In genomic region chr2:69724540-69725159, GRCh38 we compare ENCODE assay signal across 8 cellular contexts. TPM values are rescaled to one million over a fixed set of nuclear protein-coding genes. Genes with fewer than 3 reads are reported as not detected.
DNase-seq lines count a peak whose midpoint lies in the region; ATAC-seq, FAIRE-seq and TF ChIP-seq lines count a peak whose summit lies in the region.

No MANE protein-coding gene starts in this region.

- no peaks in the 10 kb centered on the region for H3K9me3 Mint-ChIP-seq in activated T-helper 1 cell treated with anti-CD3 and anti-CD28 coated beads, Interleukin-12 subunit alpha, Interleukin-12 subunit beta, Interleukin-2, Interleukin-4 antibody, amounts not matched to agents 30 ng/mL and 10 ng/mL and 1 ng/mL, durations not matched to agents 14 hours and 24 hours and 36 hours
- no peaks in the 10 kb centered on the region for H3K9me3 Mint-ChIP-seq in nephron progenitor cell

- H3K36me3 Mint-ChIP-seq in activated T-helper 1 cell treated with anti-CD3 and anti-CD28 coated beads, Interleukin-12 subunit alpha, Interleukin-12 subunit beta, Interleukin-2, Interleukin-4 antibody, amounts not matched to agents 30 ng/mL and 10 ng/mL and 1 ng/mL, durations not matched to agents 14 hours and 24 hours and 36 hours (ENCODE audit: low read depth), result no peaks in the 10 kb centered on the region
- H3K36me3 Mint-ChIP-seq in nephron progenitor cell (ENCODE audit: low read depth), result no peaks in the 10 kb centered on the region

- peak; percentile 90 for TF ChIP-seq CTCF in AG09309 (IDR thresholded peaks at IDR 0.05; ENCODE audit: control insufficient read depth, insufficient read depth, low read depth, low read length, missing control alignments)
- peak; percentile 90 for TF ChIP-seq CTCF in fibroblast of pulmonary artery (IDR thresholded peaks at IDR 0.05; ENCODE audit: low read length, missing control alignments)
- peak; percentile 95 for TF ChIP-seq CTCF in nephron progenitor cell (IDR thresholded peaks at IDR 0.05)

- intact Hi-C loops in activated T-helper 1 cell treated with anti-CD3 and anti-CD28 coated beads, Interleukin-12 subunit alpha, Interleukin-12 subunit beta, Interleukin-2, Interleukin-4 antibody, amounts not matched to agents 30 ng/mL and 10 ng/mL and 1 ng/mL, durations not matched to agents 14 hours and 24 hours and 36 hours (cut with micrococcal nuclease), result loop anchor here (1.0 kb wide), 2 partner anchors 93 to 170 kb away; no protein-coding TSS in a partner anchor

- peak; percentile 88 for ATAC-seq in stimulated activated naive CD8-positive, alpha-beta T cell treated with anti-CD3 and anti-CD28 coated beads, Interleukin-15, Interleukin-2, amounts not matched to agents 100 U/mL and 50 U/mL, for 24 hours

- peak; percentile 99 for FAIRE-seq in GM19239 (lab: Jason Lieb, UNC)

- H3K27me3 Mint-ChIP-seq in activated T-helper 1 cell treated with anti-CD3 and anti-CD28 coated beads, Interleukin-12 subunit alpha, Interleukin-12 subunit beta, Interleukin-2, Interleukin-4 antibody, amounts not matched to agents 30 ng/mL and 10 ng/mL and 1 ng/mL, durations not matched to agents 14 hours and 24 hours and 36 hours (ENCODE audit: insufficient read depth), result peaks cover 8% of the 10 kb centered on the region
- no peaks in the 10 kb centered on the region for H3K27me3 Mint-ChIP-seq in nephron progenitor cell (ENCODE audit: low read depth, poor library complexity)

- peaks cover 12% of the 10 kb centered on the region for H3K4me1 Mint-ChIP-seq in activated T-helper 1 cell treated with anti-CD3 and anti-CD28 coated beads, Interleukin-12 subunit alpha, Interleukin-12 subunit beta, Interleukin-2, Interleukin-4 antibody, amounts not matched to agents 30 ng/mL and 10 ng/mL and 1 ng/mL, durations not matched to agents 14 hours and 24 hours and 36 hours (ENCODE audit: low read depth)
- peaks cover 24% of the 10 kb centered on the region for H3K4me1 Mint-ChIP-seq in nephron progenitor cell

- H3K4me3 ChIP-seq in AG09309 (ENCODE audit: control insufficient read depth, low read depth, low read length) (no peak overlapping the region; the same call in none of the 2 replicates), fibroblast of pulmonary artery (replicated peaks; ENCODE audit: low read depth, low read length) (peak overlapping the region; percentile 39)

- no peak for DNase-seq in AG09309 (ENCODE audit: low read depth)
- DNase-seq in GM19239 (ENCODE audit: insufficient read length, low spot score), result peak; percentile 53
- peak; percentile 68 for DNase-seq in LHCN-M2 (ENCODE audit: low read depth)
- peak; percentile 83 for DNase-seq in RKO (ENCODE audit: low spot score)
- peak; percentile 76 for DNase-seq in activated T-helper 1 cell treated with anti-CD3 and anti-CD28 coated beads, Interleukin-12 subunit alpha, Interleukin-12 subunit beta, Interleukin-2, Interleukin-4 antibody, amounts not matched to agents 30 ng/mL and 10 ng/mL and 1 ng/mL, durations not matched to agents 14 hours and 24 hours and 36 hours (ENCODE audit: low spot score)
- DNase-seq in fibroblast of pulmonary artery (ENCODE audit: low read depth), result peak; percentile 84
- peak; percentile 93 for DNase-seq in nephron progenitor cell
- peak; percentile 91 for DNase-seq in stimulated activated naive CD8-positive, alpha-beta T cell treated with anti-CD3 and anti-CD28 coated beads, Interleukin-15, Interleukin-2, amounts not matched to agents 100 U/mL and 50 U/mL, for 24 hours

- peak overlapping the region; percentile 44 for H3K27ac Mint-ChIP-seq in activated T-helper 1 cell treated with anti-CD3 and anti-CD28 coated beads, Interleukin-12 subunit alpha, Interleukin-12 subunit beta, Interleukin-2, Interleukin-4 antibody, amounts not matched to agents 30 ng/mL and 10 ng/mL and 1 ng/mL, durations not matched to agents 14 hours and 24 hours and 36 hours
- no peak overlapping the region for H3K27ac Mint-ChIP-seq in nephron progenitor cell

- H3K4me3 Mint-ChIP-seq in activated T-helper 1 cell treated with anti-CD3 and anti-CD28 coated beads, Interleukin-12 subunit alpha, Interleukin-12 subunit beta, Interleukin-2, Interleukin-4 antibody, amounts not matched to agents 30 ng/mL and 10 ng/mL and 1 ng/mL, durations not matched to agents 14 hours and 24 hours and 36 hours, result peak overlapping the region; percentile 51
- peak overlapping the region; percentile 80 for H3K4me3 Mint-ChIP-seq in nephron progenitor cell

RNA-seq across cellular contexts. Expression of gene ANXA4, which starts 17.3 kb away (rescaled TPM):
- total RNA-seq in LHCN-M2 (2014; rRNA removed), result 29.0 and 33.6 TPM in 2 replicates
- polyA plus RNA-seq in LHCN-M2 (2012), result 95.8 TPM
- total RNA-seq in activated T-helper 1 cell treated with anti-CD3 and anti-CD28 coated beads, Interleukin-12 subunit alpha, Interleukin-12 subunit beta, Interleukin-2, Interleukin-4 antibody, amounts not matched to agents 30 ng/mL and 10 ng/mL and 1 ng/mL, durations not matched to agents 14 hours and 24 hours and 36 hours, result 36.2 and 38.0 TPM in 2 replicates
